In the genomic region with DNA sequence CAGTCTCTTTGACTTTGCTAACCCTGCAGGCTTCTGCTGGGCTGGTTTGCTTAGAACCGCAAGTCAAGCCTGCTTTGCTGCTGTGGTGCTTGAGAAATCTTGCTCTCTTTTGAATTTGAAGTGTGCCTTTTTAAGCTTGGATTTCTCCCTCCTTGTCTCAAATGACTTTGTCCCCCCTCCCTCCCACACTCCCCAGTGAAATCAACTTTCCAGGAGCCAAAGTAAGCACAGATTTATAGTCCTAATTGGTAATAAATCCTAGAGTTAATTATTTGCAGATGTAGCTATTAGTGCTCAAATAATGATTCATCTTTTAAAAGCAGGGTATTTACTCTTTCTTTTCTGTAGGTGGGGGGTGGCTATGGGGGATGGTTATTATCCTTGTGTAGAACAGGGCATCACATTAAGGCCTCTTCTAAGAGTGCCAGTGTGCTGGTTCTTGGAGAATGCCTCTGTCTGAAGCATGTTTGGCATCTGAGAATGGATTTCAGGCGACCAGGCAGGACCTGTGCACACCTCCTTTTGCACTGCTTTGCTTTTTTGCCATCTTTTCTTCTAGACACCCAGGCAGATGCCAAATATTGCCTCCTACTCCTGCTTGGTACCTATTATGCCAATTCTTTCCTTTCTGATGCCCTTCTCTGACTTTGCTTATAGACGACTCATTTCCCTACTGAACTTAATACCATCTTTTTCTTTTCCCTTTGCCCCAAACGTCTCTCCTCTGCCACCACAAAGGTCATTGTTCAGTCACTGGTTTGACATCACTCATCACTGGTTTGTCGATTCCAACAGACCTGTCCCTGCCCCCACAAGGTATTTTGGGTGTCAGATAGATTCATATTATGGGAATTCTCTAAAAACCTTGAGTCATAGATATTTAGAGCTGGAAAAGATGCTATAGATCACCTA, we compare ENCODE assay signal across 12 cellular contexts. TPM values are rescaled to one million over a fixed set of nuclear protein-coding genes. Genes with fewer than 3 reads are reported as not detected.
DNase-seq lines count a peak whose midpoint lies in the region; ATAC-seq, FAIRE-seq and TF ChIP-seq lines count a peak whose summit lies in the region.
"Had no signal": no experiment of that assay in that cellular context is flagged by ENCODE, and none has a peak within 500 bp of the region (broad histone marks: within the 10 kb centered on the region; RNA-seq: fewer than 3 reads in every experiment).

No MANE protein-coding gene starts in this region.

- no peaks in the 10 kb centered on the region for H3K4me1 Mint-ChIP-seq in immature natural killer cell

- intact Hi-C loops in HepG2 (cut with micrococcal nuclease; ENCODE audit: unreplicated experiment), result no loop called here

- no peaks in the 10 kb centered on the region for H3K79me2 ChIP-seq in HepG2 (ENCODE audit: insufficient read depth, low read length)

- H3K4me3 ChIP-seq in fibroblast of mammary gland (ENCODE audit: control insufficient read depth, low read depth, low read length), result no peak overlapping the region
- no peak overlapping the region for H3K4me3 ChIP-seq in HepG2 (replicated peaks in 1 of 3; ENCODE audit: insufficient read depth in 1 of 3, low read depth in 2 of 3, low read length in 3 of 3)

- H3K27me3 ChIP-seq in HepG2 (ENCODE audit: control insufficient read depth in 1 of 2, insufficient read depth in 2 of 2, low read length in 2 of 2), result peaks cover 0 to 7% of the 10 kb centered on the region in 2 experiments; a peak in 2 of 5 replicates

- in situ Hi-C loops in HepG2 (cut with HindIII; ENCODE audit: extremely low pct_ligation_motif_present, low pct_unique_long_range_greater_than_20kb), result no loop called here

- DNase-seq in NCI-H2171 treated with DMSO at 0.1 percent for 48 hours (lab: John Stamatoyannopoulos, UW) (peak; percentile 47), NCI-H2171 (lab: John Stamatoyannopoulos, UW) (no peak), NCI-H446 (lab: John Stamatoyannopoulos, UW) (peak; percentile 33 to 80), fibroblast of mammary gland (ENCODE audit: low read depth) (peak; percentile 97), immature natural killer cell (no peak), HepG2 (ENCODE audit: low spot score) (no peak)
- no peak for DNase-seq in activated CD4-positive, alpha-beta T cell treated with anti-CD3 and anti-CD28 coated beads for 48 hours
- DNase-seq: AML-193; KBM-7; stimulated activated CD4-positive, alpha-beta T cell treated with anti-CD3 and anti-CD28 coated beads, Interleukin-4, amount 100 ng/mL, for 1 hour had no signal

- no peak for TF ChIP-seq EP300 in HepG2 (IDR thresholded peaks at IDR 0.05; ENCODE audit: low read depth in 2 of 2, low read length in 2 of 2)
- no peak for TF ChIP-seq EP300 in HepG2 (CRISPR knock-in tag; IDR thresholded peaks at IDR 0.05; ENCODE audit: borderline replicate concordance)

- TF ChIP-seq RAD21 in HepG2 (CRISPR knock-in tag; IDR thresholded peaks at IDR 0.05), result no peak

- no peaks in the 10 kb centered on the region for H3K9me3 ChIP-seq in HepG2 (ENCODE audit: low read length)

- H2AFZ ChIP-seq in HepG2 (ENCODE audit: low read length), result no peak overlapping the region

- peaks cover 0 to 7% (median 4%) of the 10 kb centered on the region in 3 donors for H3K27me3 Mint-ChIP-seq in immature natural killer cell (ENCODE audit: low read depth in 3 of 3)

- no peak overlapping the region for H3K9ac ChIP-seq in HepG2 (ENCODE audit: insufficient read depth, low read depth, low read length)

- no peaks in the 10 kb centered on the region for H3K9me3 Mint-ChIP-seq in immature natural killer cell

- WGBS in HepG2 (ENCODE audit: low lambda C conversion rate), result under 1% methylated on average over 5 of the region's 5 CpGs

- TF ChIP-seq CTCF in fibroblast of mammary gland (conservative IDR thresholded peaks at IDR 0.05; ENCODE audit: control insufficient read depth, insufficient read depth, low read depth, low read length) (no peak), HepG2 (CRISPR knock-in tag; IDR thresholded peaks at IDR 0.05) (no peak)

- CTCF ChIA-PET in HepG2 (lab: Yijun Ruan, JAX; ENCODE audit: low intra/inter-chr PET ratio, low total read pairs), result no interaction called here

- POLR2A ChIA-PET in HepG2 (lab: Yijun Ruan, JAX), result no interaction called here

- H3K27ac Mint-ChIP-seq in immature natural killer cell, result no peak overlapping the region

- H3K36me3 Mint-ChIP-seq in immature natural killer cell, result no peaks in the 10 kb centered on the region

- no peaks in the 10 kb centered on the region for H3K36me3 ChIP-seq in HepG2 (replicated peaks in 1 of 2; ENCODE audit: control insufficient read depth in 1 of 2, insufficient read depth in 2 of 2, low read length in 2 of 2)

- no peaks in the 10 kb centered on the region for H4K20me1 ChIP-seq in HepG2 (ENCODE audit: insufficient read depth, low read length)

- no peak for FAIRE-seq in HepG2 (lab: Jason Lieb, UNC)

- TF ChIP-seq POLR2A in HepG2 (IDR thresholded peaks at IDR 0.05; ENCODE audit: insufficient read depth in 1 of 2, low read depth in 2 of 2, low read length in 2 of 2), result no peak

- no peak overlapping the region for H3K4me3 Mint-ChIP-seq in immature natural killer cell

- no peak for ATAC-seq in HepG2

- no TSS peak for BruUV-seq in HepG2 (replicated peaks; lab: Mats Ljungman, UMichigan)

- H3K27ac ChIP-seq in temporal lobe (ENCODE audit: low read depth, low read length) (peak overlapping the region; percentile 97), HepG2 (ENCODE audit: extremely low read length, insufficient read depth, low read length) (no peak overlapping the region)
- H3K27ac ChIP-seq: epithelial cell of prostate had no signal

- H3K4me2 ChIP-seq in HepG2 (ENCODE audit: low read depth, low read length), result no peak overlapping the region

- H3K4me1 ChIP-seq in HepG2 (ENCODE audit: insufficient read depth, low read length), result peaks cover 36% of the 10 kb centered on the region

TF ChIP-seq in HepG2, 621 proteins besides CTCF, POLR2A, EP300 and RAD21:
- TF ChIP-seq PLSCR1 (CRISPR knock-in tag; IDR thresholded peaks at IDR 0.05; ENCODE audit: borderline replicate concordance), result no peak

RNA-seq across cellular contexts. Expression of gene CLDN11, which starts 50.7 kb away (rescaled TPM):
- total RNA-seq in temporal lobe (14.5 TPM), HepG2 (2016; rRNA removed; fragmentation: Illumina TruSeq; extraction: Trizol) (2.9 and 4.9 TPM in 2 replicates)
- polyA plus RNA-seq in immature natural killer cell (not detected), HepG2 (2011; rRNA removed) (2.8 and 4.2 TPM in 2 replicates)
- total RNA-seq in HepG2 (2016; cell fraction: cytosol; rRNA removed; fragmentation: Illumina TruSeq; extraction: Trizol; ENCODE audit: low read depth), result 1.1 and 1.8 TPM in 2 replicates
- 3.4 and 4.9 TPM in 2 replicates for total RNA-seq in HepG2 (2016; cell fraction: insoluble cytoplasmic fraction; rRNA removed; fragmentation: Illumina TruSeq; extraction: Trizol)
- total RNA-seq in HepG2 (2016; cell fraction: membrane; rRNA removed; fragmentation: Illumina TruSeq; extraction: Trizol), result 4.5 and 4.9 TPM in 2 replicates
- total RNA-seq in HepG2 (2016; cell fraction: nucleus; rRNA removed; fragmentation: Illumina TruSeq; extraction: Trizol), result 4.8 and 6.0 TPM in 2 replicates
- 3.8 and 10.8 TPM in 2 replicates for polyA plus RNA-seq in HepG2 (2011; cell fraction: cytosol; rRNA removed)
- polyA plus RNA-seq in HepG2 (2011; cell fraction: nucleus; rRNA removed), result 4.4 and 4.9 TPM in 2 replicates
- polyA plus RNA-seq in HepG2 (2012), result 3.2 and 3.3 TPM in 2 replicates
- 2.0 and 2.1 TPM in 2 replicates for polyA plus RNA-seq in HepG2 (2016; cell fraction: cytosol; fragmentation: Illumina TruSeq; extraction: Trizol; ENCODE audit: low read depth)
- 4.1 and 4.5 TPM in 2 replicates for polyA plus RNA-seq in HepG2 (2016; cell fraction: insoluble cytoplasmic fraction; fragmentation: Illumina TruSeq; extraction: Trizol; ENCODE audit: low read depth)
- polyA plus RNA-seq in HepG2 (2016; cell fraction: membrane; fragmentation: Illumina TruSeq; extraction: Trizol; ENCODE audit: low read depth), result 4.6 and 4.7 TPM in 2 replicates
- polyA plus RNA-seq in HepG2 (2016; cell fraction: nucleus; fragmentation: Illumina TruSeq; extraction: Trizol; ENCODE audit: insufficient read depth, low read depth), result 7.0 and 9.6 TPM in 2 replicates
- 0.35 and 44.6 TPM in 2 replicates for polyA minus RNA-seq in HepG2 (2011; rRNA and poly(A)+ RNA removed; ENCODE audit: low replicate concordance)
- polyA minus RNA-seq in HepG2 (2011; cell fraction: cytosol; rRNA and poly(A)+ RNA removed), result 7.1 and 8.1 TPM in 2 replicates
- polyA minus RNA-seq in HepG2 (2011; cell fraction: nucleus; rRNA and poly(A)+ RNA removed), result 3.5 and 4.0 TPM in 2 replicates

Comparison
In these comparisons a context has a peak if more than half of its experiments do, and no peak if none do; other contexts are left out.
1. DNase-seq: peak in NCI-H2171 treated with DMSO at 0.1 percent for 48 hours (single experiment), NCI-H446 (2 of 2) and fibroblast of mammary gland (single experiment); none in NCI-H2171 (single experiment), immature natural killer cell (0 of 3), HepG2 (single experiment) and activated CD4-positive, alpha-beta T cell treated with anti-CD3 and anti-CD28 coated beads for 48 hours (single experiment).